Comparison of ENCODE assay signal across 23 cellular contexts in the genomic region with DNA sequence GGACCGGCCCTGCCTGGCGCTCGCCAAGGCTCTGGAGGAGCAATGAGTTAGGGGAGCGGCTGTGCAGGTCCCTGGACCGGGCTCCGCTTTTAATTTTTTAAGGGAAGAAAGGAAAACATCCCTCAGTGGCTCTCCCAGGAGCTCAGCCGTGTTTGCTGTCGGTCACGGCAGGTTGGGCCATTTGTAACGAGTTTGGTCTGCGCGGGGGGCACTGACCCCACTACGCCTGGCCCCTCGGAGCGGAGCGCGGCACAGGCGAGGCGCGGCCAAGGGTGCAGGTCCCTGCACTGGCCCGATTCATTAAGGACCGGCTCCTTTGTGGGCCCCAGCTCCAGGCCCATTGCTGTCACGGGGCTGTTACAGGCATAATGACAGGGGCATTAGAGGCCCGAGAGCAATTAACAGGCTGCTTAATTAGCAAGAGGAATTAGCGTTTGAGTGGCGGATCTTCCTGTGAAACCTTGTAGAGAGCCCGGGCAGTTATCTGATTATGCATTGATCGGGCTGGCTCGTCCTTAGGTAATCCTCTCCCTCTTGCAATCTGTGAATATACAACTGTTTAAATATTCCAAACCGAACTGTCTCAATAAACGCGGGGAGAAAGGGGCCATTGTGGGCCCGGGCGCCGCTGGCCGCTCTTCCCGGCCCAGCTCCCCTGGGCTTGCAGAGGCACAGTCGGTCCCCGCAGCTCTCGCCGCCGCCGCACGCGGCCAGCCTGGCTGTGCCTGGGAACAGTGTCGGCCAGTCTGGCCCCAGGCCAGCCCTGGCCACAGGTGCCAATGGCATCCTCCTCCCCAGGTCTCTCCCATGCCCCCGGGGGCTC. TPM values are rescaled to one million over a fixed set of nuclear protein-coding genes. Genes with fewer than 3 reads are reported as not detected.
DNase-seq lines count a peak whose midpoint lies in the region; ATAC-seq and TF ChIP-seq lines count a peak whose summit lies in the region.
"Had no signal": no experiment of that assay in that cellular context is flagged by ENCODE, and none has a peak within 500 bp of the region (broad histone marks: within the 10 kb centered on the region; RNA-seq: fewer than 3 reads in every experiment).

No MANE protein-coding gene starts in this region.

- peak; percentile 74 for ATAC-seq in left lobe of liver
- ATAC-seq: activated CD4-positive, alpha-beta T cell treated with anti-CD3 and anti-CD28 coated beads for 36 hours; activated T-cell treated with anti-CD3 and anti-CD28 coated beads, Interleukin-2, amount 50 U/mL, for 4 hours; GM12878; naive thymus-derived CD4-positive, alpha-beta T cell had no signal

- peaks cover 0 to 4% (median 0%) of the 10 kb centered on the region in 3 donors for H3K27me3 ChIP-seq in sigmoid colon
- H3K27me3 ChIP-seq: MG63, Peyer's patch had no signal

- H3K27ac ChIP-seq in C4-2B (peak overlapping the region; percentile 86), sigmoid colon (peak overlapping the region in 3 of 4 donors; percentile 14 to 63 (median 37))
- H3K27ac ChIP-seq: Peyer's patch had no signal

- no peaks in the 10 kb centered on the region for H3K9me3 ChIP-seq in sigmoid colon
- H3K9me3 ChIP-seq: MG63, Peyer's patch had no signal

- no peak for TF ChIP-seq POLR2A in sigmoid colon (IDR thresholded peaks at IDR 0.05)

- H3K36me3 ChIP-seq in sigmoid colon = no peaks in the 10 kb centered on the region
- H3K36me3 ChIP-seq: MG63, Peyer's patch had no signal

- H3K4me3 ChIP-seq in sigmoid colon = no peak overlapping the region
- H3K4me3 ChIP-seq: GM12878, MG63, Peyer's patch had no signal

- WGBS in sigmoid colon, 2 donors = 93% methylated on average over 47 of the region's 47 CpGs

- DNase-seq in amygdala (lab: John Stamatoyannopoulos, UW) (peak in 32 of 56 donors; percentile 9 to 80 (median 44)), left lobe of liver (ENCODE audit: low spot score) (peak; percentile 55), sigmoid colon (no peak), cerebellar cortex (ENCODE audit: low spot score) (no peak), NCI-H510A (lab: John Stamatoyannopoulos, UW) (no peak), NCI-H69 (lab: John Stamatoyannopoulos, UW) (no peak)
- DNase-seq: activated CD4-positive, alpha-beta T cell treated with anti-CD3 and anti-CD28 coated beads for 36 hours; activated naive CD4-positive, alpha-beta T cell; activated T-cell treated with anti-CD3 and anti-CD28 coated beads, Interleukin-2, amount 50 U/mL, for 4 hours; Calu3; DND-41; effector CD8-positive, alpha-beta T cell; KBM-7; MG63; naive thymus-derived CD4-positive, alpha-beta T cell; NCI-H1436; NCI-H2107; NCI-H446; Peyer's patch; stimulated activated CD8-positive, alpha-beta memory T cell treated with anti-CD3 and anti-CD28 coated beads, Interleukin-4, amount 100 ng/mL, for 48 hours had no signal

- TF ChIP-seq CTCF in C4-2B (conservative IDR thresholded peaks at IDR 0.05) (no peak), sigmoid colon (IDR thresholded peaks at IDR 0.05) (no peak)

- peaks cover 0 to 17% (median 16%) of the 10 kb centered on the region in 4 donors for H3K4me1 ChIP-seq in sigmoid colon

- TF ChIP-seq EP300 in sigmoid colon (IDR thresholded peaks at IDR 0.05) = no peak

- intact Hi-C loops in sigmoid colon (cut with DNase I) = no loop called here

RNA-seq across cellular contexts. Expression of a gene that starts 56.8 kb away (rescaled TPM):
- 0.43 TPM for total RNA-seq in left lobe of liver
- 1 to 10 TPM in 1 of 4 donors, under 1 TPM in 3; 0.14 to 1.1 (median 0.60) TPM for total RNA-seq in sigmoid colon
- polyA plus RNA-seq in sigmoid colon = 1 to 10 TPM in 1 of 3 donors, under 1 TPM in 2; under 0.01 to 1.7 (median 0.46) TPM
- polyA plus RNA-seq: CD14-positive monocyte; GM12878; naive thymus-derived CD4-positive, alpha-beta T cell had no signal

Comparison
In these comparisons a context has a peak if more than half of its experiments do, and no peak if none do; other contexts are left out.
1. DNase-seq: peak in amygdala (32 of 56) and left lobe of liver (single experiment); none in sigmoid colon (single experiment), cerebellar cortex (single experiment), NCI-H510A (single experiment) and NCI-H69 (single experiment).